Comparison of ENCODE assay signal across 8 cellular contexts in genomic region chr3:20186600-20187004, GRCh38. TPM values are rescaled to one million over a fixed set of nuclear protein-coding genes. Genes with fewer than 3 reads are reported as not detected.
DNase-seq lines count a peak whose midpoint lies in the region; ATAC-seq and TF ChIP-seq lines count a peak whose summit lies in the region.

No MANE protein-coding gene starts in this region.

- DNase-seq in adipocyte (ENCODE audit: low read depth) (peak; percentile 43), left lung (no peak), NCI-H2227 (lab: John Stamatoyannopoulos, UW; ENCODE audit: unreplicated experiment) (no peak), NOMO-1 treated with dmso at 0.1 percent for 144 hours (lab: John Stamatoyannopoulos, UW; ENCODE audit: unreplicated experiment) (no peak), SKM-1 (lab: John Stamatoyannopoulos, UW; ENCODE audit: unreplicated experiment) (no peak)
- no peak for DNase-seq in stimulated activated CD4-positive, alpha-beta T cell treated with anti-CD3 and anti-CD28 coated beads, Interleukin-1b, Interleukin-23, amount 100 ng/mL, for 48 hours

- H3K4me3 ChIP-seq in adipocyte (ENCODE audit: low read length) (peak overlapping the region; percentile 97), left lung (peak overlapping the region; percentile 76)

- H3K36me3 ChIP-seq in adipocyte (ENCODE audit: control insufficient read depth, insufficient read depth, low read length, severe bottlenecking) (no peaks in the 10 kb centered on the region), left lung (no peaks in the 10 kb centered on the region)

- H3K27me3 ChIP-seq in adipocyte (replicated peaks; ENCODE audit: control insufficient read depth, insufficient read depth, low read length): no peaks in the 10 kb centered on the region
- no peaks in the 10 kb centered on the region for H3K27me3 ChIP-seq in left lung

- no peaks in the 10 kb centered on the region for H3K9me3 ChIP-seq in adipocyte (ENCODE audit: control insufficient read depth, low read length)
- no peaks in the 10 kb centered on the region for H3K9me3 ChIP-seq in left lung

- H3K4me1 ChIP-seq in adipocyte (ENCODE audit: control insufficient read depth, insufficient read depth, low read length) (peaks cover 9% of the 10 kb centered on the region), left lung (peaks cover 0 to 18% of the 10 kb centered on the region in 2 donors)

- peak overlapping the region; percentile 91 to 95 for H3K27ac ChIP-seq in left lung

- intact Hi-C loops in left lung (cut with DNase I): loop anchor here in 1 of 2 donors (10.0 kb wide), 1 partner anchor 72 kb away; no protein-coding TSS in a partner anchor

- peak; percentile 1 for ATAC-seq in GM18520 (IDR thresholded peaks at IDR 0.05; ENCODE audit: unreplicated experiment)
- ATAC-seq in HG02938 (IDR thresholded peaks at IDR 0.05; ENCODE audit: unreplicated experiment): peak; percentile 6
- ATAC-seq in left lung: peak; percentile 12

- no peak for TF ChIP-seq CTCF in left lung (IDR thresholded peaks at IDR 0.05)

- H3K9ac ChIP-seq in adipocyte (ENCODE audit: low read length): peak overlapping the region; percentile 87

RNA-seq across cellular contexts. Expression of gene SGO1, which starts 0.6 kb away (rescaled TPM):
- 1 to 10 TPM; 2.7 to 3.3 TPM for total RNA-seq in left lung
